Comparison of ENCODE assay signal across 9 cellular contexts in genomic region chr7:2820508-2820934, GRCh38. TPM values are rescaled to one million over a fixed set of nuclear protein-coding genes. Genes with fewer than 3 reads are reported as not detected.
DNase-seq lines count a peak whose midpoint lies in the region; ATAC-seq and TF ChIP-seq lines count a peak whose summit lies in the region.
"Had no signal": no experiment of that assay in that cellular context is flagged by ENCODE, and none has a peak within 500 bp of the region (broad histone marks: within the 10 kb centered on the region; RNA-seq: fewer than 3 reads in every experiment).

No MANE protein-coding gene starts in this region.

- no peaks in the 10 kb centered on the region for H3K9me2 ChIP-seq in PC-3 (replicated peaks; ENCODE audit: low read length)

- H3K4me1 ChIP-seq in PC-3 (ENCODE audit: insufficient read depth, low read length) (peaks cover 45% of the 10 kb centered on the region), fibroblast of lung (ENCODE audit: control insufficient read depth, extremely low read depth, insufficient read depth, low read length) (peaks cover 43% of the 10 kb centered on the region)

- H3K27me3 Mint-ChIP-seq in nephron (ENCODE audit: low read depth), result no peaks in the 10 kb centered on the region
- H3K27me3 Mint-ChIP-seq: activated CD4-positive, alpha-beta memory T cell treated with anti-CD3 and anti-CD28 coated beads for 36 hours had no signal

- H3K27ac Mint-ChIP-seq in nephron, result peak overlapping the region in 2 of 3 experiments; percentile 71 to 85
- H3K27ac Mint-ChIP-seq: activated CD4-positive, alpha-beta memory T cell treated with anti-CD3 and anti-CD28 coated beads for 36 hours had no signal

- peak; percentile 75 for ATAC-seq in PC-3
- ATAC-seq in GM21717 (IDR thresholded peaks at IDR 0.05; ENCODE audit: unreplicated experiment), result no peak
- ATAC-seq in GM18502 (IDR thresholded peaks at IDR 0.05; ENCODE audit: poor library complexity, unreplicated experiment), result no peak

- BruUV-seq in PC-3 (replicated peaks; lab: Mats Ljungman, UMichigan), result no TSS peak

- POLR2A ChIA-PET in PC-3 (lab: Charles Lee; ENCODE audit: unreplicated experiment), result interaction anchor here (0.8 to 1.2 kb wide), 2 partner anchors 19 to 63 kb away, joined by 3 read pairs; no protein-coding TSS in a partner anchor

- TF ChIP-seq CTCF in AG09319 (IDR thresholded peaks at IDR 0.05; ENCODE audit: low read depth, low read length) (no peak), PC-3 (conservative IDR thresholded peaks at IDR 0.05; ENCODE audit: low read depth, low read length) (no peak), fibroblast of lung (conservative IDR thresholded peaks at IDR 0.05 in 1 of 2, IDR thresholded peaks at IDR 0.05 in 1 of 2; ENCODE audit: low read depth in 1 of 2, low read length in 2 of 2) (no peak), nephron (IDR thresholded peaks at IDR 0.05; ENCODE audit: unreplicated experiment in 3 of 3) (no peak)

- H3F3A ChIP-seq in PC-3 (ENCODE audit: low read length, unreplicated experiment), result peaks cover 15% of the 10 kb centered on the region

- no peak overlapping the region for H3K4me3 Mint-ChIP-seq in nephron
- H3K4me3 Mint-ChIP-seq: activated CD4-positive, alpha-beta memory T cell treated with anti-CD3 and anti-CD28 coated beads for 36 hours had no signal

- H3K9ac ChIP-seq in PC-3 (ENCODE audit: low read length), result peak overlapping the region; percentile 58
- no peak overlapping the region for H3K9ac ChIP-seq in fibroblast of lung (ENCODE audit: insufficient read depth, low read length)

- H3K79me2 ChIP-seq in PC-3 (ENCODE audit: low read length), result peaks cover 83% of the 10 kb centered on the region
- peaks cover 72% of the 10 kb centered on the region for H3K79me2 ChIP-seq in fibroblast of lung (ENCODE audit: control insufficient read depth, insufficient read depth, low read length)

- H4K20me1 ChIP-seq in PC-3 (ENCODE audit: low read length), result no peaks in the 10 kb centered on the region
- H4K20me1 ChIP-seq in fibroblast of lung (ENCODE audit: control insufficient read depth, extremely low read depth, insufficient read depth, low read length), result no peaks in the 10 kb centered on the region

- intact Hi-C loops in PC-3 (cut with micrococcal nuclease), result loop anchor here (2.0 to 5.0 kb wide), 5 partner anchors 18 to 100 kb away; partner anchors contain the start of gene GNA12

- CTCF ChIA-PET in PC-3 (lab: Charles Lee), result interaction anchor here (0.5 to 1.4 kb wide), 4 partner anchors 19 to 100 kb away, joined by 5 to 7 read pairs (median 6); no protein-coding TSS in a partner anchor

- peak overlapping the region; percentile 70 for H3K4me2 ChIP-seq in PC-3 (ENCODE audit: low read length)
- no peak overlapping the region for H3K4me2 ChIP-seq in fibroblast of lung (ENCODE audit: extremely low read depth, insufficient read depth, low read length)

- H3K36me3 ChIP-seq in PC-3 (ENCODE audit: low read depth, low read length) (no peaks in the 10 kb centered on the region), fibroblast of lung (ENCODE audit: control insufficient read depth, insufficient read depth, low read length) (no peaks in the 10 kb centered on the region)

- H3K4me1 Mint-ChIP-seq in nephron, result peaks cover 65% of the 10 kb centered on the region

- H3K27ac ChIP-seq in PC-3 (ENCODE audit: low read length) (peak overlapping the region; percentile 92), fibroblast of lung (ENCODE audit: insufficient read depth, low read length) (peak overlapping the region; percentile 90)

- H3K9me3 ChIP-seq in PC-3 (ENCODE audit: low read length), result no peaks in the 10 kb centered on the region
- H3K9me3 ChIP-seq in fibroblast of lung (ENCODE audit: control insufficient read depth, insufficient read depth, low read depth, low read length), result no peaks in the 10 kb centered on the region

- no peaks in the 10 kb centered on the region for H3K27me3 ChIP-seq in PC-3 (ENCODE audit: low read length)
- no peaks in the 10 kb centered on the region for H3K27me3 ChIP-seq in fibroblast of lung (ENCODE audit: control insufficient read depth, insufficient read depth, low read length)

- peaks cover 5% of the 10 kb centered on the region for H3K36me3 Mint-ChIP-seq in nephron (ENCODE audit: low read depth)

- H2AFZ ChIP-seq in PC-3 (ENCODE audit: low read length) (no peak overlapping the region), fibroblast of lung (ENCODE audit: low read length) (no peak overlapping the region)

- H3K9me3 Mint-ChIP-seq in nephron, result no peaks in the 10 kb centered on the region
- H3K9me3 Mint-ChIP-seq: activated CD4-positive, alpha-beta memory T cell treated with anti-CD3 and anti-CD28 coated beads for 36 hours had no signal

- DNase-seq in AG09319 (ENCODE audit: extremely low read depth, low read depth) (peak; percentile 78), PC-3 (peak; percentile 92), fibroblast of lung (ENCODE audit: low read depth in 2 of 2) (peak; percentile 95 to 98), nucleus accumbens (lab: John Stamatoyannopoulos, UW) (no peak), hippocampal formation (lab: John Stamatoyannopoulos, UW) (no peak)

- H3K4me3 ChIP-seq in PC-3 (ENCODE audit: low read length) (peak overlapping the region; percentile 7; the same call in 1 of the 2 replicates), fibroblast of lung (replicated peaks in 1 of 4; ENCODE audit: control extremely low read depth in 1 of 4, insufficient read depth in 1 of 4, low read depth in 3 of 4, low read length in 4 of 4) (no peak overlapping the region)

RNA-seq across cellular contexts. Expression of gene GNA12, which starts 23.6 kb away (rescaled TPM):
- 15.0 and 26.8 TPM in 2 replicates for total RNA-seq in PC-3 (2014; rRNA removed)
- 23.1 and 36.2 TPM in 2 replicates for total RNA-seq in fibroblast of lung
- polyA plus RNA-seq in fibroblast of lung, result 119 and 137 TPM in 2 replicates
- polyA plus RNA-seq in fibroblast of lung (2012), result 87.8 and 89.1 TPM in 2 replicates
- polyA minus RNA-seq in fibroblast of lung (ENCODE audit: low replicate concordance), result 174 and 188 TPM in 2 replicates

Comparison
In these comparisons a context has a peak if more than half of its experiments do, and no peak if none do; other contexts are left out.
1. DNase-seq: peak in AG09319 (single experiment), PC-3 (single experiment) and fibroblast of lung (2 of 2); none in nucleus accumbens (0 of 56) and hippocampal formation (0 of 2).